Comparison of ENCODE assay signal across 15 cellular contexts in the genomic region with DNA sequence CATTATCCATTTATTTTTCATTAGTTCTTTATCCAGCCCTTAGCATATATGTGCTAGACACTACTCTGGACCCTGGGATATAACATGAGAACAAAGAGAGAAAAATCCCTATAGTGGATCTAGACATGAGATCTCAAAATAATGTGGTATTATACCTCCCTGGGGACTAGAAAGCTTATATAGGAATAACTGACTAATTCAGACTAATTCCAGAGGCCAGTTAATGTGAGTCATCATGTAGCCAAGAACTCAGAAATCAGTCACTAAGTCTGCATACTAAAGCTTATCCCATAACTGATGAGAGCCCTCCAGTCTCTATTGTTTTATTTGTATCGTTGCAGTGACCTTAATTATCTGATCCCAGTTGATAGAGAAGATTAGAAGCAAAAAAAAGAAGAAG.
A peak's percentile ranks its signal among the peaks of the same experiment; 100 is the strongest.
DNase-seq lines count a peak whose midpoint lies in the region; ATAC-seq and TF ChIP-seq lines count a peak whose summit lies in the region.
"Had no signal": no experiment of that assay in that cellular context is flagged by ENCODE, and none has a peak within 500 bp of the region (broad histone marks: within the 10 kb centered on the region; RNA-seq: fewer than 3 reads in every experiment).

No MANE protein-coding gene starts in this region.

- peaks cover 58% of the 10 kb centered on the region for H3K36me3 Mint-ChIP-seq in activated T-helper 2 cell treated with anti-CD3 and anti-CD28 coated beads, Interferon-gamma antibody, Interleukin-2, Interleukin-4, amounts not matched to agents 10 μg/mL and 5 μg/mL and 100 μg/mL, durations not matched to agents 14 hours and 24 hours and 36 hours (ENCODE audit: low read depth)
- peaks cover 35 to 39% of the 10 kb centered on the region in 2 donors for H3K36me3 Mint-ChIP-seq in CD4-positive, alpha-beta memory T cell

- ATAC-seq in GM18907 (IDR thresholded peaks at IDR 0.05; ENCODE audit: unreplicated experiment): no peak
- ATAC-seq: HepG2 had no signal

- no peaks in the 10 kb centered on the region for H3K36me3 ChIP-seq in CD4-positive, alpha-beta memory T cell (ENCODE audit: insufficient read depth, low read length)
- H3K36me3 ChIP-seq in suprapubic skin: peaks cover 15% of the 10 kb centered on the region
- H3K36me3 ChIP-seq: right atrium auricular region, thoracic aorta had no signal

- H3K27ac Mint-ChIP-seq in activated T-helper 2 cell treated with anti-CD3 and anti-CD28 coated beads, Interferon-gamma antibody, Interleukin-2, Interleukin-4, amounts not matched to agents 10 μg/mL and 5 μg/mL and 100 μg/mL, durations not matched to agents 14 hours and 24 hours and 36 hours: peak overlapping the region; percentile 2
- no peak overlapping the region for H3K27ac Mint-ChIP-seq in CD4-positive, alpha-beta memory T cell
- H3K27ac Mint-ChIP-seq: immature natural killer cell had no signal

- POLR2A ChIA-PET in CD4-positive, alpha-beta memory T cell (lab: Charles Lee; ENCODE audit: partially characterized antibody): no interaction called here

- no peak for TF ChIP-seq POLR2A in suprapubic skin (IDR thresholded peaks at IDR 0.05)

- no peak overlapping the region for H3K4me3 Mint-ChIP-seq in activated T-helper 2 cell treated with anti-CD3 and anti-CD28 coated beads, Interferon-gamma antibody, Interleukin-2, Interleukin-4, amounts not matched to agents 10 μg/mL and 5 μg/mL and 100 μg/mL, durations not matched to agents 14 hours and 24 hours and 36 hours (ENCODE audit: low read depth)
- no peak overlapping the region for H3K4me3 Mint-ChIP-seq in CD4-positive, alpha-beta memory T cell
- H3K4me3 Mint-ChIP-seq: immature natural killer cell had no signal

- H3K27ac ChIP-seq in CD4-positive, alpha-beta memory T cell (ENCODE audit: low read depth, low read length): no peak overlapping the region
- H3K27ac ChIP-seq in suprapubic skin: no peak overlapping the region
- H3K27ac ChIP-seq: right atrium auricular region, thoracic aorta had no signal

- H3K4me1 Mint-ChIP-seq in activated T-helper 2 cell treated with anti-CD3 and anti-CD28 coated beads, Interferon-gamma antibody, Interleukin-2, Interleukin-4, amounts not matched to agents 10 μg/mL and 5 μg/mL and 100 μg/mL, durations not matched to agents 14 hours and 24 hours and 36 hours (ENCODE audit: low read depth): peaks cover 27% of the 10 kb centered on the region
- H3K4me1 Mint-ChIP-seq in CD4-positive, alpha-beta memory T cell: peaks cover 0 to 4% (median 2%) of the 10 kb centered on the region in 4 donors

- intact Hi-C loops in activated T-helper 2 cell treated with anti-CD3 and anti-CD28 coated beads, Interferon-gamma antibody, Interleukin-2, Interleukin-4, amounts not matched to agents 10 μg/mL and 5 μg/mL and 100 μg/mL, durations not matched to agents 14 hours and 24 hours and 36 hours (cut with micrococcal nuclease): no loop called here
- intact Hi-C loops in CD4-positive, alpha-beta memory T cell (cut with micrococcal nuclease): no loop called here

- CTCF ChIA-PET in CD4-positive, alpha-beta memory T cell (lab: Charles Lee; ENCODE audit: partially characterized antibody): no interaction called here

- WGBS in suprapubic skin: 92% methylated on average over 1 of the region's 1 CpG

- H3K27me3 ChIP-seq in CD4-positive, alpha-beta memory T cell (ENCODE audit: insufficient read depth, low read length): no peaks in the 10 kb centered on the region
- H3K27me3 ChIP-seq in suprapubic skin: no peaks in the 10 kb centered on the region
- H3K27me3 ChIP-seq: right atrium auricular region had no signal

- no peak for TF ChIP-seq CTCF in suprapubic skin (IDR thresholded peaks at IDR 0.05)

- H3K9me3 ChIP-seq in CD4-positive, alpha-beta memory T cell (ENCODE audit: control insufficient read depth in 1 of 2, low read length in 2 of 2): no peaks in the 10 kb centered on the region
- H3K9me3 ChIP-seq in suprapubic skin: no peaks in the 10 kb centered on the region
- H3K9me3 ChIP-seq: right atrium auricular region, thoracic aorta had no signal

- H3K4me1 ChIP-seq in CD4-positive, alpha-beta memory T cell (ENCODE audit: insufficient read depth, low read length): no peaks in the 10 kb centered on the region
- H3K4me1 ChIP-seq in suprapubic skin: no peaks in the 10 kb centered on the region
- H3K4me1 ChIP-seq: right atrium auricular region had no signal

- DNase-seq in HS-27A (ENCODE audit: low read depth): peak; percentile 50
- no peak for DNase-seq in activated T-helper 2 cell treated with anti-CD3 and anti-CD28 coated beads, Interferon-gamma antibody, Interleukin-2, Interleukin-4, amounts not matched to agents 10 μg/mL and 5 μg/mL and 100 μg/mL, durations not matched to agents 14 hours and 24 hours and 36 hours (ENCODE audit: low spot score)
- peak; percentile 84 for DNase-seq in fibroblast of the conjunctiva (ENCODE audit: low read depth)
- DNase-seq in DMS 273 treated with DMSO at 0.1 percent for 48 hours (lab: John Stamatoyannopoulos, UW): no peak
- DNase-seq in CD4-positive, alpha-beta memory T cell: no peak
- DNase-seq in suprapubic skin (ENCODE audit: low spot score in 2 of 2): no peak
- DNase-seq: activated T-cell treated with anti-CD3 and anti-CD28 coated beads, Interleukin-2, amount 50 U/mL, for 48 hours; DMS153; immature natural killer cell; NCI-H146; NCI-H748 treated with DMSO at 0.1 percent for 48 hours had no signal

- TF ChIP-seq EP300 in suprapubic skin (IDR thresholded peaks at IDR 0.05): no peak

- no peaks in the 10 kb centered on the region for H3K9me3 Mint-ChIP-seq in activated T-helper 2 cell treated with anti-CD3 and anti-CD28 coated beads, Interferon-gamma antibody, Interleukin-2, Interleukin-4, amounts not matched to agents 10 μg/mL and 5 μg/mL and 100 μg/mL, durations not matched to agents 14 hours and 24 hours and 36 hours
- H3K9me3 Mint-ChIP-seq in CD4-positive, alpha-beta memory T cell: no peaks in the 10 kb centered on the region
- H3K9me3 Mint-ChIP-seq: immature natural killer cell had no signal

- no peaks in the 10 kb centered on the region for H3K27me3 Mint-ChIP-seq in activated T-helper 2 cell treated with anti-CD3 and anti-CD28 coated beads, Interferon-gamma antibody, Interleukin-2, Interleukin-4, amounts not matched to agents 10 μg/mL and 5 μg/mL and 100 μg/mL, durations not matched to agents 14 hours and 24 hours and 36 hours (ENCODE audit: low read depth)
- no peaks in the 10 kb centered on the region for H3K27me3 Mint-ChIP-seq in CD4-positive, alpha-beta memory T cell

- H3K4me3 ChIP-seq in CD4-positive, alpha-beta memory T cell (ENCODE audit: low read length in 2 of 2): no peak overlapping the region
- H3K4me3 ChIP-seq in suprapubic skin: no peak overlapping the region
- H3K4me3 ChIP-seq: right atrium auricular region, thoracic aorta had no signal

Comparison
In these comparisons a context has a peak if more than half of its experiments do, and no peak if none do; other contexts are left out.
1. DNase-seq: peak in HS-27A (single experiment) and fibroblast of the conjunctiva (single experiment); none in activated T-helper 2 cell treated with anti-CD3 and anti-CD28 coated beads, Interferon-gamma antibody, Interleukin-2, Interleukin-4, amounts not matched to agents 10 μg/mL and 5 μg/mL and 100 μg/mL, durations not matched to agents 14 hours and 24 hours and 36 hours (single experiment), DMS 273 treated with DMSO at 0.1 percent for 48 hours (single experiment), CD4-positive, alpha-beta memory T cell (0 of 5) and suprapubic skin (0 of 2).